1 cellular context compared by ENCODE assay signal in genomic region chr2:42129487-42129852, GRCh38.
TF ChIP-seq lines count a peak whose summit lies in the region.

No MANE protein-coding gene starts in this region.

TF ChIP-seq in GM23338, 12 proteins besides CTCF, POLR2A, EP300 and RAD21:
- no peak for TF ChIP-seq ZNF462 (CRISPR knock-in tag; IDR thresholded peaks at IDR 0.05)
- TF ChIP-seq NANOG (IDR thresholded peaks at IDR 0.05; ENCODE audit: borderline replicate concordance): no peak
- TF ChIP-seq ZNF331 (CRISPR knock-in tag; IDR thresholded peaks at IDR 0.05; ENCODE audit: low read depth): no peak
- TF ChIP-seq POLR2AphosphoS5 (IDR thresholded peaks at IDR 0.05; ENCODE audit: low read depth): no peak
- TF ChIP-seq ETS1 (IDR thresholded peaks at IDR 0.05): no peak
- no peak for TF ChIP-seq REST (IDR thresholded peaks at IDR 0.05; ENCODE audit: unreplicated experiment)
- no peak for TF ChIP-seq CREB1 (CRISPR knock-in tag; IDR thresholded peaks at IDR 0.05; ENCODE audit: low read depth)
- no peak for TF ChIP-seq EZH2 (IDR thresholded peaks at IDR 0.05; ENCODE audit: low read depth, unreplicated experiment)
- no peak for TF ChIP-seq STAT1 (IDR thresholded peaks at IDR 0.05; ENCODE audit: unreplicated experiment)
- TF ChIP-seq EZH2phosphoT487 (IDR thresholded peaks at IDR 0.05; ENCODE audit: unreplicated experiment): no peak
- no peak for TF ChIP-seq JUNB (IDR thresholded peaks at IDR 0.05; ENCODE audit: unreplicated experiment)
- no peak for TF ChIP-seq ZNF114 (CRISPR knock-in tag; IDR thresholded peaks at IDR 0.05)
TF ChIP-seq in GM23338: peak in this region for 0.
